Comparison of ENCODE assay signal across 10 cellular contexts in the genomic region with DNA sequence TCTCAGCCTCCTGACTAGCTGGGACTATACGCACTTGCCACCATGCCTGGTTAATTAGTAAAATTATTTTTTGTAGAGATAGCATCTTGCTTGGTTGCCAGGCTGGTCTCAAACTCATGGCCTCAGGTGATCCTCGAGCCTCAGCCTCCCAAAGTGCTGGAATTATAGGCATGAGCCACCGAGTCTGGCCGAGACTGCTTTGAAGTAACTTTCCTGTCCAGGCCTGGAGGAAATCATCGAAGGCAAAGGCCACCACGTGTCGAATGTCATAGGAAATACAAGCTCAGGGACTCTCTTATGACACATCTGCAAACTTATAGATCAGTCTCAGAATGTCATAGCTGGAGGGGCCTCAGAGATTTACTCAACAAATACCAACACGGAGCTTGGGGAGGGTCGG. TPM values are rescaled to one million over a fixed set of nuclear protein-coding genes. Genes with fewer than 3 reads are reported as not detected.
DNase-seq lines count a peak whose midpoint lies in the region; ATAC-seq, FAIRE-seq and TF ChIP-seq lines count a peak whose summit lies in the region.
"Had no signal": no experiment of that assay in that cellular context is flagged by ENCODE, and none has a peak within 500 bp of the region (broad histone marks: within the 10 kb centered on the region; RNA-seq: fewer than 3 reads in every experiment).

No MANE protein-coding gene starts in this region.

- DNase-seq in heart left ventricle (no peak), left ventricle myocardium superior (no peak), pancreas (no peak), CD1c-positive myeloid dendritic cell (ENCODE audit: extremely low spot score) (no peak), NCI-H2107 (lab: John Stamatoyannopoulos, UW) (no peak), hepatic stellate cell (ENCODE audit: low spot score) (no peak), Kasumi-1 (lab: John Stamatoyannopoulos, UW) (no peak)
- DNase-seq: activated T-cell treated with anti-CD3 and anti-CD28 coated beads, Interleukin-2, amount 50 U/mL, for 4 hours; occipital lobe had no signal

- no peak for TF ChIP-seq POLR2A in heart left ventricle (IDR thresholded peaks at IDR 0.05)

- TF ChIP-seq CTCF in heart left ventricle (IDR thresholded peaks at IDR 0.05) = no peak
- no peak for TF ChIP-seq CTCF in pancreas (IDR thresholded peaks at IDR 0.05)

- H3K36me3 ChIP-seq in heart left ventricle = no peaks in the 10 kb centered on the region
- H3K36me3 ChIP-seq in esophagus (ENCODE audit: control insufficient read depth in 2 of 2, insufficient read depth in 2 of 2, low read length in 1 of 2) = peaks cover 0 to 2% of the 10 kb centered on the region in 2 donors
- H3K36me3 ChIP-seq in pancreas = no peaks in the 10 kb centered on the region

- ATAC-seq in heart left ventricle (no peak), left ventricle myocardium superior (no peak), pancreas (no peak)
- ATAC-seq: activated T-cell treated with anti-CD3 and anti-CD28 coated beads, Interleukin-2, amount 50 U/mL, for 4 hours had no signal

- H3K27ac ChIP-seq in heart left ventricle = peak overlapping the region; percentile 54 to 93 (median 84)
- H3K27ac ChIP-seq in esophagus (ENCODE audit: low read depth in 2 of 2, low read length in 1 of 2) = peak overlapping the region; percentile 77 to 87
- peak overlapping the region in 3 of 4 donors; percentile 22 to 76 (median 60) for H3K27ac ChIP-seq in pancreas

- H3K27me3 ChIP-seq in heart left ventricle = no peaks in the 10 kb centered on the region
- H3K27me3 ChIP-seq in esophagus (ENCODE audit: control insufficient read depth in 1 of 2, insufficient read depth in 2 of 2, low read length in 2 of 2) = no peaks in the 10 kb centered on the region
- no peaks in the 10 kb centered on the region for H3K27me3 ChIP-seq in pancreas

- H3K9me3 ChIP-seq in heart left ventricle = no peaks in the 10 kb centered on the region
- H3K9me3 ChIP-seq in esophagus (ENCODE audit: control insufficient read depth in 2 of 2, insufficient read depth in 1 of 2, low read depth in 1 of 2, low read length in 1 of 2) = no peaks in the 10 kb centered on the region
- no peaks in the 10 kb centered on the region for H3K9me3 ChIP-seq in pancreas

- intact Hi-C loops in heart left ventricle (cut with DNase I) = loop anchor here in 2 of 10 donors (5.0 kb wide), 1 partner anchor 48 kb away; no protein-coding TSS in a partner anchor
- intact Hi-C loops in left ventricle myocardium superior (cut with micrococcal nuclease) = no loop called here
- intact Hi-C loops in pancreas (cut with DNase I) = no loop called here

- FAIRE-seq in pancreas (lab: Jason Lieb, UNC) = no peak

- peaks cover 14 to 99% (median 69%) of the 10 kb centered on the region in 12 donors for H3K4me1 ChIP-seq in heart left ventricle
- peaks cover 6 to 12% of the 10 kb centered on the region in 2 donors for H3K4me1 ChIP-seq in esophagus (ENCODE audit: control insufficient read depth in 2 of 2, insufficient read depth in 2 of 2, low read length in 1 of 2)
- H3K4me1 ChIP-seq in pancreas = peaks cover 28 to 58% (median 44%) of the 10 kb centered on the region in 3 donors

- H3K4me3 ChIP-seq in heart left ventricle (no peak overlapping the region), esophagus (ENCODE audit: low read depth in 1 of 2, low read length in 2 of 2) (no peak overlapping the region), pancreas (no peak overlapping the region)

- 68 to 72% (median 70%) methylated on average over 9 of the region's 9 CpGs for WGBS in heart left ventricle, 4 donors
- WGBS in esophagus, 2 donors = 73 to 83% methylated on average over 9 of the region's 9 CpGs
- 81 to 82% methylated on average over 9 of the region's 9 CpGs for WGBS in pancreas, 2 donors

RNA-seq across cellular contexts. Expression of gene RAPGEF1, which starts 25.1 kb away (rescaled TPM):
- total RNA-seq in heart left ventricle = 100 to 1,000 TPM in 7 of 9 donors, 10 to 100 TPM in 2; 81.9 to 161 (median 116) TPM
- polyA plus RNA-seq in heart left ventricle = 100 to 1,000 TPM in 1 of 2 donors, 10 to 100 TPM in 1; 50.6 to 114 TPM
- 156 TPM for total RNA-seq in left ventricle myocardium superior
- polyA plus RNA-seq in esophagus = 10 to 100 TPM in 1 of 2 donors, 1 to 10 TPM in 1; 9.0 to 11.0 TPM
- 10 to 100 TPM; 38.8 to 62.6 (median 52.3) TPM for total RNA-seq in pancreas
- polyA plus RNA-seq in pancreas = 10 to 100 TPM; 17.1 to 22.8 TPM
